Comparison of ENCODE assay signal across 8 cellular contexts in genomic region chr14:37903561-37904191, GRCh38.
DNase-seq lines count a peak whose midpoint lies in the region; TF ChIP-seq lines count a peak whose summit lies in the region.

No MANE protein-coding gene starts in this region.

- WGBS in SK-N-SH (ENCODE audit: low lambda C conversion rate): under 1% methylated on average over 8 of the region's 8 CpGs

- H3K4me3 ChIP-seq in Loucy (ENCODE audit: low read length, poor library complexity, severe bottlenecking): peak overlapping the region; percentile 52
- H3K4me3 ChIP-seq in SK-N-SH (ENCODE audit: low read depth in 2 of 2, low read length in 1 of 2): no peak overlapping the region; a peak in 1 of 4 replicates
- no peak overlapping the region for H3K4me3 ChIP-seq in fibroblast of the aortic adventitia (ENCODE audit: low read depth, low read length)
- H3K4me3 ChIP-seq in parathyroid adenoma (ENCODE audit: low read depth, low read length): no peak overlapping the region

- H2AFZ ChIP-seq in Loucy (ENCODE audit: low read length): peak overlapping the region; percentile 92
- 0 out of 2 replicates have a peak overlapping the region, but pooled peaks have one; percentile 41 for H2AFZ ChIP-seq in SK-N-SH (ENCODE audit: low read depth)
- no peak overlapping the region for H2AFZ ChIP-seq in parathyroid adenoma

- H3K27me3 ChIP-seq in Loucy (ENCODE audit: insufficient read depth, low read length, poor library complexity, severe bottlenecking) (no peaks in the 10 kb centered on the region), SK-N-SH (ENCODE audit: insufficient read depth) (no peaks in the 10 kb centered on the region), parathyroid adenoma (ENCODE audit: control insufficient read depth, insufficient read depth, low read length) (no peaks in the 10 kb centered on the region)

- TF ChIP-seq RAD21 in SK-N-SH (IDR thresholded peaks at IDR 0.05; ENCODE audit: low read length): peak; percentile 52

- H3K9me2 ChIP-seq in Loucy (replicated peaks; ENCODE audit: low read depth, low read length): no peaks in the 10 kb centered on the region
- no peaks in the 10 kb centered on the region for H3K9me2 ChIP-seq in SK-N-SH

- no peaks in the 10 kb centered on the region for H3F3A ChIP-seq in Loucy (ENCODE audit: low read depth)
- no peaks in the 10 kb centered on the region for H3F3A ChIP-seq in SK-N-SH (replicated peaks; ENCODE audit: insufficient read depth)

- peak overlapping the region; percentile 64 for H3K4me2 ChIP-seq in Loucy (ENCODE audit: low read depth, low read length, poor library complexity, severe bottlenecking)
- H3K4me2 ChIP-seq in SK-N-SH: no peak overlapping the region
- no peak overlapping the region for H3K4me2 ChIP-seq in parathyroid adenoma (ENCODE audit: low read length)

- CTCF ChIA-PET in SK-N-SH (lab: Yijun Ruan, JAX): interaction anchor here (0.6 to 1.6 kb wide), 5 partner anchors 11 to 1111 kb away, joined by 3 to 9 read pairs (median 3); no protein-coding TSS in a partner anchor

- H3K4me1 ChIP-seq in Loucy (ENCODE audit: insufficient read depth, low read length, poor library complexity, severe bottlenecking) (peaks cover 3% of the 10 kb centered on the region), SK-N-SH (ENCODE audit: control insufficient read depth in 1 of 2, insufficient read depth in 2 of 2, low read depth in 1 of 2, low read length in 1 of 2) (no peaks in the 10 kb centered on the region), parathyroid adenoma (no peaks in the 10 kb centered on the region)

- H3K79me2 ChIP-seq in Loucy (ENCODE audit: insufficient read depth, low read length) (no peaks in the 10 kb centered on the region), SK-N-SH (ENCODE audit: insufficient read depth) (no peaks in the 10 kb centered on the region), parathyroid adenoma (no peaks in the 10 kb centered on the region)

- no peak for TF ChIP-seq EP300 in SK-N-SH (IDR thresholded peaks at IDR 0.05; ENCODE audit: borderline replicate concordance in 1 of 2, low read depth in 1 of 2, low read length in 1 of 2)

- no peak overlapping the region for H3K9ac ChIP-seq in Loucy (ENCODE audit: low read depth, low read length, poor library complexity, severe bottlenecking)
- no peak overlapping the region for H3K9ac ChIP-seq in SK-N-SH
- H3K9ac ChIP-seq in parathyroid adenoma: no peak overlapping the region

- DNase-seq in stimulated activated CD4-positive, alpha-beta T cell treated with anti-CD3 and anti-CD28 coated beads, Interleukin-15, amount 100 ng/mL, for 24 hours: peak; percentile 9
- DNase-seq in stimulated activated CD4-positive, alpha-beta T cell treated with anti-CD3 and anti-CD28 coated beads, Interleukin-1b, Interleukin-23, amount 100 ng/mL, for 48 hours: no peak
- DNase-seq in SK-N-SH (peak; percentile 4), fibroblast of the aortic adventitia (ENCODE audit: low read depth) (peak; percentile 60), HuH-7.5 (ENCODE audit: low spot score) (no peak)
- no peak for DNase-seq in activated CD8-positive, alpha-beta memory T cell treated with anti-CD3 and anti-CD28 coated beads, Interleukin-2, amount 50 U/mL, for 48 hours

- TF ChIP-seq CTCF in Loucy (conservative IDR thresholded peaks at IDR 0.05; ENCODE audit: low read length) (peak; percentile 78), SK-N-SH (IDR thresholded peaks at IDR 0.05) (peak; percentile 64), fibroblast of the aortic adventitia (IDR thresholded peaks at IDR 0.05; ENCODE audit: insufficient read depth, low read length) (peak; percentile 51), parathyroid adenoma (IDR thresholded peaks at IDR 0.05) (peak; percentile 61)

- POLR2A ChIA-PET in SK-N-SH (lab: Yijun Ruan, JAX): no interaction called here

- H3K36me3 ChIP-seq in Loucy (ENCODE audit: insufficient read depth, low read length) (no peaks in the 10 kb centered on the region), SK-N-SH (replicated peaks in 1 of 2; ENCODE audit: control insufficient read depth in 1 of 2, insufficient read depth in 2 of 2, low read length in 1 of 2) (no peaks in the 10 kb centered on the region), parathyroid adenoma (ENCODE audit: control insufficient read depth, insufficient read depth, low read length) (no peaks in the 10 kb centered on the region)

- H3K27ac ChIP-seq in SK-N-SH (ENCODE audit: low read depth in 2 of 2, low read length in 1 of 2) (no peak overlapping the region), parathyroid adenoma (no peak overlapping the region)

- H4K20me1 ChIP-seq in Loucy (ENCODE audit: insufficient read depth, low read length, poor library complexity, severe bottlenecking): no peaks in the 10 kb centered on the region
- H4K20me1 ChIP-seq in SK-N-SH (ENCODE audit: insufficient read depth): no peaks in the 10 kb centered on the region

- H3K9me3 ChIP-seq in Loucy (ENCODE audit: insufficient read depth, low read depth, low read length): no peaks in the 10 kb centered on the region
- no peaks in the 10 kb centered on the region for H3K9me3 ChIP-seq in SK-N-SH
- H3K9me3 ChIP-seq in parathyroid adenoma (ENCODE audit: control insufficient read depth, low read length): no peaks in the 10 kb centered on the region

TF ChIP-seq in SK-N-SH, 30 proteins besides CTCF, POLR2A, EP300 and RAD21:
- TF ChIP-seq EZH2phosphoT487 (IDR thresholded peaks at IDR 0.05; ENCODE audit: borderline replicate concordance, low read depth): no peak
- no peak for TF ChIP-seq MXI1 (IDR thresholded peaks at IDR 0.05; ENCODE audit: low read depth, low read length)
- no peak for TF ChIP-seq FOSL2 (IDR thresholded peaks at IDR 0.05; ENCODE audit: borderline replicate concordance, low read depth)
- no peak for TF ChIP-seq GABPA (IDR thresholded peaks at IDR 0.05; ENCODE audit: low read depth)
- TF ChIP-seq FOXJ3 (CRISPR knock-in tag; IDR thresholded peaks at IDR 0.05): no peak
- no peak for TF ChIP-seq RCOR1 (IDR thresholded peaks at IDR 0.05; ENCODE audit: low read length)

Comparison
In these comparisons a context has a peak if more than half of its experiments do, and no peak if none do; other contexts are left out.
1. DNase-seq: peak in stimulated activated CD4-positive, alpha-beta T cell treated with anti-CD3 and anti-CD28 coated beads, Interleukin-15, amount 100 ng/mL, for 24 hours (single experiment), SK-N-SH (single experiment) and fibroblast of the aortic adventitia (single experiment); none in stimulated activated CD4-positive, alpha-beta T cell treated with anti-CD3 and anti-CD28 coated beads, Interleukin-1b, Interleukin-23, amount 100 ng/mL, for 48 hours (single experiment), activated CD8-positive, alpha-beta memory T cell treated with anti-CD3 and anti-CD28 coated beads, Interleukin-2, amount 50 U/mL, for 48 hours (single experiment) and HuH-7.5 (single experiment).
2. Peak in every context shown above with its lines, with median percentiles within 50 percentile points of each other: CTCF ChIP-seq.